ENCODE assay signal across 22 cellular contexts in genomic region chr17:48842746-48843145, GRCh38. TPM values are rescaled to one million over a fixed set of nuclear protein-coding genes. Genes with fewer than 3 reads are reported as not detected.
DNase-seq lines count a peak whose midpoint lies in the region; ATAC-seq and TF ChIP-seq lines count a peak whose summit lies in the region.
"Had no signal": no experiment of that assay in that cellular context is flagged by ENCODE, and none has a peak within 500 bp of the region (broad histone marks: within the 10 kb centered on the region; RNA-seq: fewer than 3 reads in every experiment).

No MANE protein-coding gene starts in this region.

- no peak for TF ChIP-seq RAD21 in IMR-90 (IDR thresholded peaks at IDR 0.05; ENCODE audit: low read length)

- H2AK5ac ChIP-seq in IMR-90 (ENCODE audit: low read depth, low read length), result peak overlapping the region; percentile 83

- H2BK5ac ChIP-seq in IMR-90 (ENCODE audit: low read depth, low read length, poor library complexity, severe bottlenecking), result peak overlapping the region; percentile 35

- H3K4me3 ChIP-seq in IMR-90 (ENCODE audit: insufficient read depth, low read depth, low read length) (no peak overlapping the region), breast epithelium (peak overlapping the region in 2 of 3 donors; percentile 31 to 64), right lobe of liver (no peak overlapping the region)
- H3K4me3 ChIP-seq: GM12878, K562, smooth muscle cell had no signal

- no peak overlapping the region for H2BK120ac ChIP-seq in IMR-90 (ENCODE audit: low read depth, low read length)

- H4K8ac ChIP-seq in IMR-90 (ENCODE audit: low read depth in 2 of 2, low read length in 2 of 2), result peak overlapping the region in 1 of 2 experiments; percentile 71; a peak in 1 of 4 replicates

- H4K91ac ChIP-seq in IMR-90 (ENCODE audit: insufficient read depth, low read depth, low read length), result no peak overlapping the region

- H3K4me2 ChIP-seq in IMR-90 (ENCODE audit: low read depth, low read length), result no peak overlapping the region
- H3K4me2 ChIP-seq: smooth muscle cell had no signal

- no TSS peak for BruUV-seq in IMR-90 (replicated peaks; lab: Mats Ljungman, UMichigan)

- no peak overlapping the region; the same call in 1 of the 2 replicates for H3K18ac ChIP-seq in IMR-90 (ENCODE audit: low read depth, low read length)

- whole genome bisulfite sequencing in IMR-90 (ENCODE audit: extremely low coverage in 2 of 2, insufficient read length in 1 of 2), 2 experiments, result no CpG with 5 or more reads among the region's 3 CpGs
- 77% methylated on average over 3 of the region's 3 CpGs for WGBS in right lobe of liver (ENCODE audit: insufficient coverage, low coverage, low lambda C conversion rate, missing lambda C conversion rate)

- H3K36me3 ChIP-seq in IMR-90 (ENCODE audit: control insufficient read depth, insufficient read depth, low read length) (peaks cover 4% of the 10 kb centered on the region), breast epithelium (peaks cover 8% of the 10 kb centered on the region), right lobe of liver (peaks cover 0 to 36% (median 18%) of the 10 kb centered on the region in 4 donors)

- H2AK9ac ChIP-seq in IMR-90 (replicated peaks; ENCODE audit: low read depth, low read length, poor library complexity), result no peak overlapping the region

- CTCF ChIA-PET in IMR-90 (lab: Yijun Ruan, JAX), result interaction anchor here (1.1 to 1.3 kb wide), 2 partner anchors 11 to 36 kb away, joined by 3 to 6 read pairs; no protein-coding TSS in a partner anchor

- ATAC-seq in IMR-90 (ENCODE audit: low read depth) (peak; percentile 36), right lobe of liver (no peak)
- no peak for ATAC-seq in activated T-helper 17 cell treated with anti-CD3 and anti-CD28 coated beads, Interleukin-2, amount 50 U/mL, for 72 hours (replicated peaks)
- ATAC-seq: GM12878, HCT116, K562, left lobe of liver had no signal

- no peak overlapping the region for H2AFZ ChIP-seq in IMR-90 (replicated peaks; ENCODE audit: low read length, poor library complexity)

- peak; percentile 20 for DNase-seq in IMR-90
- no peak for DNase-seq in breast epithelium (ENCODE audit: low spot score in 2 of 2)
- DNase-seq in right lobe of liver, result no peak
- no peak for DNase-seq in HFFc6
- no peak for DNase-seq in T-helper 2 cell treated with Interferon-gamma antibody and Interleukin-4, amounts not matched to agents 5 μg/mL and 100 μg/mL, for 36 hours (ENCODE audit: low spot score)
- DNase-seq: activated CD8-positive, alpha-beta memory T cell treated with anti-CD3 and anti-CD28 coated beads for 24 hours; CD4-positive, alpha-beta memory T cell; endodermal cell; head of caudate nucleus; NCI-H1105 treated with DMSO at 0.1 percent for 48 hours; OCI-M1 had no signal

- H3K9me3 ChIP-seq in IMR-90 (ENCODE audit: control insufficient read depth, insufficient read depth, low read length), result no peaks in the 10 kb centered on the region
- no peaks in the 10 kb centered on the region for H3K9me3 ChIP-seq in breast epithelium
- H3K9me3 ChIP-seq in right lobe of liver, result no peaks in the 10 kb centered on the region
- H3K9me3 ChIP-seq: neutrophil had no signal

- H3K79me1 ChIP-seq in IMR-90 (ENCODE audit: low read depth in 1 of 2, low read length in 2 of 2), result peaks cover 10 to 39% of the 10 kb centered on the region in 2 experiments; a peak in 3 of 4 replicates

- H3K27me3 Mint-ChIP-seq in activated T-helper 17 cell treated with anti-CD3 and anti-CD28 coated beads, Interleukin-2, amount 50 U/mL, for 72 hours, result no peaks in the 10 kb centered on the region
- H3K27me3 Mint-ChIP-seq in HFFc6 (ENCODE audit: insufficient read depth), result no peaks in the 10 kb centered on the region; the same call in 1 of the 2 replicates
- no peaks in the 10 kb centered on the region for H3K27me3 Mint-ChIP-seq in T-helper 2 cell treated with Interferon-gamma antibody and Interleukin-4, amounts not matched to agents 5 μg/mL and 100 μg/mL, for 36 hours (ENCODE audit: low read depth)
- H3K27me3 Mint-ChIP-seq: brain; CD4-positive, alpha-beta memory T cell; stimulated activated naive CD8-positive, alpha-beta T cell treated with anti-CD3 and anti-CD28 coated beads, Interleukin-15, Interleukin-2, amounts not matched to agents 100 ng/mL and 50 ng/mL, for 24 hours had no signal

- peak overlapping the region; percentile 55; the same call in 1 of the 2 replicates for H3K4ac ChIP-seq in IMR-90 (ENCODE audit: low read depth, low read length)

- peaks cover 72% of the 10 kb centered on the region for H3K36me3 Mint-ChIP-seq in activated T-helper 17 cell treated with anti-CD3 and anti-CD28 coated beads, Interleukin-2, amount 50 U/mL, for 72 hours (ENCODE audit: low read depth)
- H3K36me3 Mint-ChIP-seq in HFFc6 (ENCODE audit: low read depth), result peaks cover 8% of the 10 kb centered on the region
- peaks cover 49% of the 10 kb centered on the region for H3K36me3 Mint-ChIP-seq in T-helper 2 cell treated with Interferon-gamma antibody and Interleukin-4, amounts not matched to agents 5 μg/mL and 100 μg/mL, for 36 hours (ENCODE audit: low read depth)

- no peak overlapping the region for H3K14ac ChIP-seq in IMR-90 (replicated peaks; ENCODE audit: low read depth, low read length)

- H2BK20ac ChIP-seq in IMR-90 (ENCODE audit: low read depth, low read length), result no peak overlapping the region

- H4K20me1 ChIP-seq in IMR-90 (ENCODE audit: insufficient read depth, low read length), result peaks cover 4% of the 10 kb centered on the region; the same call in 1 of the 2 replicates

- H3K9me3 Mint-ChIP-seq in activated T-helper 17 cell treated with anti-CD3 and anti-CD28 coated beads, Interleukin-2, amount 50 U/mL, for 72 hours, result no peaks in the 10 kb centered on the region
- H3K9me3 Mint-ChIP-seq in HFFc6, result no peaks in the 10 kb centered on the region
- no peaks in the 10 kb centered on the region for H3K9me3 Mint-ChIP-seq in T-helper 2 cell treated with Interferon-gamma antibody and Interleukin-4, amounts not matched to agents 5 μg/mL and 100 μg/mL, for 36 hours
- H3K9me3 Mint-ChIP-seq: brain; CD4-positive, alpha-beta memory T cell; endodermal cell; stimulated activated naive CD8-positive, alpha-beta T cell treated with anti-CD3 and anti-CD28 coated beads, Interleukin-15, Interleukin-2, amounts not matched to agents 100 ng/mL and 50 ng/mL, for 24 hours had no signal

- H2BK15ac ChIP-seq in IMR-90 (ENCODE audit: low read depth, low read length), result no peak overlapping the region

- TF ChIP-seq CTCF in IMR-90 (conservative IDR thresholded peaks at IDR 0.05; ENCODE audit: low read depth, low read length) (no peak), breast epithelium (IDR thresholded peaks at IDR 0.05) (no peak), right lobe of liver (IDR thresholded peaks at IDR 0.05) (no peak), HFFc6 (IDR thresholded peaks at IDR 0.05) (no peak)

- TF ChIP-seq POLR2A in IMR-90 (IDR thresholded peaks at IDR 0.05; ENCODE audit: low read depth, low read length) (no peak), breast epithelium (IDR thresholded peaks at IDR 0.05) (no peak), right lobe of liver (IDR thresholded peaks at IDR 0.05) (no peak)

- H3K27me3 ChIP-seq in IMR-90 (ENCODE audit: control insufficient read depth, insufficient read depth, low read length), result no peaks in the 10 kb centered on the region
- no peaks in the 10 kb centered on the region for H3K27me3 ChIP-seq in breast epithelium
- no peaks in the 10 kb centered on the region for H3K27me3 ChIP-seq in right lobe of liver
- H3K27me3 ChIP-seq: neutrophil had no signal

- H3K27ac Mint-ChIP-seq in activated T-helper 17 cell treated with anti-CD3 and anti-CD28 coated beads, Interleukin-2, amount 50 U/mL, for 72 hours, result no peak overlapping the region
- no peak overlapping the region; the same call in 1 of the 2 replicates for H3K27ac Mint-ChIP-seq in HFFc6
- H3K27ac Mint-ChIP-seq in T-helper 2 cell treated with Interferon-gamma antibody and Interleukin-4, amounts not matched to agents 5 μg/mL and 100 μg/mL, for 36 hours, result no peak overlapping the region
- H3K27ac Mint-ChIP-seq: endodermal cell; stimulated activated naive CD8-positive, alpha-beta T cell treated with anti-CD3 and anti-CD28 coated beads, Interleukin-15, Interleukin-2, amounts not matched to agents 100 ng/mL and 50 ng/mL, for 24 hours had no signal

- H3K4me1 Mint-ChIP-seq in activated T-helper 17 cell treated with anti-CD3 and anti-CD28 coated beads, Interleukin-2, amount 50 U/mL, for 72 hours, result peaks cover 27% of the 10 kb centered on the region
- peaks cover 37% of the 10 kb centered on the region for H3K4me1 Mint-ChIP-seq in HFFc6 (ENCODE audit: low read depth)
- H3K4me1 Mint-ChIP-seq in T-helper 2 cell treated with Interferon-gamma antibody and Interleukin-4, amounts not matched to agents 5 μg/mL and 100 μg/mL, for 36 hours (ENCODE audit: low read depth), result peaks cover 31% of the 10 kb centered on the region

- H3K9me1 ChIP-seq in IMR-90 (ENCODE audit: insufficient read depth, low read length), result peaks cover 14% of the 10 kb centered on the region

- in situ Hi-C loops in IMR-90 (cut with MboI; ENCODE audit: low sequenced_read_pairs), result no loop called here

- no peak overlapping the region for H4K5ac ChIP-seq in IMR-90 (ENCODE audit: low read depth, low read length)

- H3K4me3 Mint-ChIP-seq in activated T-helper 17 cell treated with anti-CD3 and anti-CD28 coated beads, Interleukin-2, amount 50 U/mL, for 72 hours, result no peak overlapping the region
- no peak overlapping the region for H3K4me3 Mint-ChIP-seq in HFFc6
- no peak overlapping the region for H3K4me3 Mint-ChIP-seq in T-helper 2 cell treated with Interferon-gamma antibody and Interleukin-4, amounts not matched to agents 5 μg/mL and 100 μg/mL, for 36 hours
- H3K4me3 Mint-ChIP-seq: endodermal cell; stimulated activated naive CD8-positive, alpha-beta T cell treated with anti-CD3 and anti-CD28 coated beads, Interleukin-15, Interleukin-2, amounts not matched to agents 100 ng/mL and 50 ng/mL, for 24 hours had no signal

- intact Hi-C loops in IMR-90 (cut with micrococcal nuclease) (no loop called here), breast epithelium (cut with DNase I; ENCODE audit: low total_unique reads) (no loop called here), right lobe of liver (cut with DNase I) (no loop called here)

- H3K4me1 ChIP-seq in IMR-90 (ENCODE audit: control insufficient read depth, insufficient read depth, low read length), result peaks cover 12% of the 10 kb centered on the region
- peaks cover 3 to 14% of the 10 kb centered on the region in 2 donors for H3K4me1 ChIP-seq in breast epithelium
- H3K4me1 ChIP-seq in right lobe of liver, result peaks cover 2 to 42% (median 16%) of the 10 kb centered on the region in 4 donors

- no peak overlapping the region for H3K56ac ChIP-seq in IMR-90 (ENCODE audit: extremely low read depth, insufficient read depth, low read length)

- dilution Hi-C loops in IMR-90 (cut with HindIII; ENCODE audit: low sequenced_read_pairs, unreplicated experiment), result no loop called here

- POLR2A ChIA-PET in IMR-90 (lab: Charles Lee; ENCODE audit: unreplicated experiment), result interaction anchor here (1.0 kb wide), 1 partner anchor 20 kb away, joined by 3 read pairs; no protein-coding TSS in a partner anchor

- no peak overlapping the region for H3K9ac ChIP-seq in IMR-90 (ENCODE audit: low read depth, low read length)

- H3K27ac ChIP-seq in IMR-90 (ENCODE audit: insufficient read depth, low read length) (no peak overlapping the region), breast epithelium (peak overlapping the region; percentile 78 to 94), right lobe of liver (peak overlapping the region; percentile 83 to 92 (median 90)), temporal lobe (ENCODE audit: low read depth, low read length) (peak overlapping the region; percentile 93)

- H3K23ac ChIP-seq in IMR-90 (ENCODE audit: low read depth, low read length), result no peak overlapping the region

RNA-seq across cellular contexts. Expression of gene CALCOCO2, which starts 11.9 kb away (rescaled TPM):
- total RNA-seq in IMR-90 (2012; rRNA removed) (32.2 and 53.4 TPM in 2 replicates), breast epithelium (100 to 1,000 TPM; 134 to 262 (median 146) TPM), right lobe of liver (10 to 100 TPM; 58.0 to 93.3 (median 72.1) TPM), temporal lobe (16.5 TPM)
- 31.1 and 35.9 TPM in 2 replicates for polyA plus RNA-seq in IMR-90 (2012; rRNA removed)
- polyA plus RNA-seq in IMR-90 (2012; cell fraction: cytosol; rRNA removed), result 6.7 and 15.7 TPM in 2 replicates
- polyA plus RNA-seq in IMR-90 (2012; cell fraction: nucleus; rRNA removed; ENCODE audit: low replicate concordance), result 7.9 and 49.3 TPM in 2 replicates
- 100 to 1,000 TPM; 101 to 130 TPM for total RNA-seq in activated T-helper 17 cell treated with anti-CD3 and anti-CD28 coated beads, Interleukin-2, amount 50 U/mL, for 72 hours
- 10 to 100 TPM; 71.5 to 91.1 (median 84.5) TPM for total RNA-seq in HFFc6 (2021; fragmentation: NEBNext Ultra II Directional; extraction: Animal tissue kit (Norgen Biotek cat#: 25700))

RNA-seq across cellular contexts. Expression of gene TTLL6, which starts 25.7 kb away (rescaled TPM):
- not detected in 2 replicates for total RNA-seq in IMR-90 (2012; rRNA removed)
- polyA plus RNA-seq in IMR-90 (2012; rRNA removed), result not detected in 2 replicates
- polyA plus RNA-seq in IMR-90 (2012; cell fraction: cytosol; rRNA removed), result not detected in 2 replicates
- 0.07 and 0.21 TPM in 2 replicates for polyA plus RNA-seq in IMR-90 (2012; cell fraction: nucleus; rRNA removed; ENCODE audit: low replicate concordance)
- total RNA-seq in breast epithelium, result under 1 TPM in 2 of 3 donors, not detected in 1; under 0.01 to 0.32 TPM
- total RNA-seq in right lobe of liver, result under 1 TPM in 1 of 6 experiments, not detected in 5; 0.12 TPM
- total RNA-seq in temporal lobe, result 0.25 TPM
- not detected for total RNA-seq in activated T-helper 17 cell treated with anti-CD3 and anti-CD28 coated beads, Interleukin-2, amount 50 U/mL, for 72 hours
- total RNA-seq in HFFc6 (2021; fragmentation: NEBNext Ultra II Directional; extraction: Animal tissue kit (Norgen Biotek cat#: 25700)), result not detected
- total RNA-seq: CD4-positive, alpha-beta memory T cell; Daoy; left lobe of liver; smooth muscle cell had no signal
- polyA plus RNA-seq: CD4-positive, alpha-beta memory T cell; K562 had no signal

RNA-seq across cellular contexts. Expression of gene ATP5MC1, which starts 49.8 kb away (rescaled TPM):
- 133 and 135 TPM in 2 replicates for total RNA-seq in IMR-90 (2012; rRNA removed)
- 366 and 371 TPM in 2 replicates for polyA plus RNA-seq in IMR-90 (2012; rRNA removed)
- polyA plus RNA-seq in IMR-90 (2012; cell fraction: cytosol; rRNA removed), result 488 and 497 TPM in 2 replicates
- 139 and 201 TPM in 2 replicates for polyA plus RNA-seq in IMR-90 (2012; cell fraction: nucleus; rRNA removed; ENCODE audit: low replicate concordance)
- 10 to 100 TPM; 55.5 to 85.2 (median 81.6) TPM for total RNA-seq in breast epithelium
- 100 to 1,000 TPM in 2 of 6 experiments, 10 to 100 TPM in 4; 49.2 to 221 (median 57.9) TPM for total RNA-seq in right lobe of liver
- total RNA-seq in temporal lobe, result 19.2 TPM
- 100 to 1,000 TPM in 1 of 2 donors, 10 to 100 TPM in 1; 71.3 to 101 TPM for total RNA-seq in activated T-helper 17 cell treated with anti-CD3 and anti-CD28 coated beads, Interleukin-2, amount 50 U/mL, for 72 hours
- 100 to 1,000 TPM; 125 to 158 (median 145) TPM for total RNA-seq in HFFc6 (2021; fragmentation: NEBNext Ultra II Directional; extraction: Animal tissue kit (Norgen Biotek cat#: 25700))

Comparison
In these comparisons a context has a peak if more than half of its experiments do, and no peak if none do; other contexts are left out.
1. H3K4me3 ChIP-seq: peak in breast epithelium (2 of 3); none in IMR-90 (single experiment) and right lobe of liver (0 of 3).